16 cellular contexts compared by ENCODE assay signal in the genomic region with DNA sequence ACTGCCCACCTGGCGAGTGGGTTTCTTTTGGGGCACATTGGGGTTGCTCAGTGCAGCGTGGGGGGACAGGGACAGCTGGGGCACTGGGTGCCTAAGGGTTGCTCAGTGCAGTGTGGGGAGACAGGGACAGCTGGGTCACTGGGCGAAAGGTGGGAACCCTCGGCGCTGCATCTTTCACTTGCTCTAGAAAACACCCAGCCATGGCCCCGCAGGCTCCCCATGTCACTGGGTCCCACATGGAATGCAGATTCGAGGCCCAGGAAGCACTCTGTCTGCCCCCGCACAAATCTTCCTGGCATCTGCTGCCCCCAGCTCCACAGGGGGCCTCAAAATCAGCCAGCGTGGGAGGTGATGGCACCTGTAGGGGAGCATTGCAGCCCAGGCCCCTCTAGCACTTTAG.
DNase-seq lines count a peak whose midpoint lies in the region; ATAC-seq and TF ChIP-seq lines count a peak whose summit lies in the region.
"Had no signal": no experiment of that assay in that cellular context is flagged by ENCODE, and none has a peak within 500 bp of the region (broad histone marks: within the 10 kb centered on the region; RNA-seq: fewer than 3 reads in every experiment).

No MANE protein-coding gene starts in this region.

- H4K20me1 ChIP-seq in osteoblast (ENCODE audit: insufficient read depth, low read length) = no peaks in the 10 kb centered on the region

- no peak overlapping the region for H3K4me2 ChIP-seq in osteoblast (ENCODE audit: insufficient read depth, low read length)

- H3K4me1 ChIP-seq in osteoblast (ENCODE audit: insufficient read depth, low read length) = no peaks in the 10 kb centered on the region
- H3K4me1 ChIP-seq in upper lobe of right lung = no peaks in the 10 kb centered on the region

- H3K27me3 ChIP-seq in osteoblast (ENCODE audit: insufficient read depth, low read length) (no peaks in the 10 kb centered on the region), upper lobe of right lung (no peaks in the 10 kb centered on the region)

- no peaks in the 10 kb centered on the region for H3K79me2 ChIP-seq in osteoblast (ENCODE audit: insufficient read depth, low read length)

- peaks cover 5% of the 10 kb centered on the region for H3K9me3 Mint-ChIP-seq in nephron progenitor cell

- peaks cover 5% of the 10 kb centered on the region for H3K9me3 ChIP-seq in osteoblast (ENCODE audit: low read depth, low read length)
- no peaks in the 10 kb centered on the region for H3K9me3 ChIP-seq in upper lobe of right lung

- H2AFZ ChIP-seq in osteoblast (ENCODE audit: low read length) = no peak overlapping the region
- H2AFZ ChIP-seq: GM23248 had no signal

- H3K27ac ChIP-seq in osteoblast (ENCODE audit: low read depth, low read length) (no peak overlapping the region), upper lobe of right lung (no peak overlapping the region)
- H3K27ac ChIP-seq: GM23248 had no signal

- intact Hi-C loops in cardiac septum (cut with DNase I) (no loop called here), Right ventricle myocardium inferior (cut with DNase I) (no loop called here), upper lobe of right lung (cut with DNase I) (no loop called here)

- ATAC-seq in Right ventricle myocardium inferior = no peak
- no peak for ATAC-seq in upper lobe of right lung

- peaks cover 3% of the 10 kb centered on the region for H3K27me3 Mint-ChIP-seq in nephron progenitor cell (ENCODE audit: low read depth, poor library complexity)
- H3K27me3 Mint-ChIP-seq: CD4-positive, alpha-beta memory T cell had no signal

- no peak overlapping the region for H3K27ac Mint-ChIP-seq in nephron progenitor cell
- H3K27ac Mint-ChIP-seq: CD4-positive, alpha-beta memory T cell had no signal

- no peak for TF ChIP-seq CTCF in osteoblast (IDR thresholded peaks at IDR 0.05; ENCODE audit: extremely low read depth, low read depth, low read length)
- TF ChIP-seq CTCF in upper lobe of right lung (IDR thresholded peaks at IDR 0.05) = no peak
- no peak for TF ChIP-seq CTCF in nephron progenitor cell (IDR thresholded peaks at IDR 0.05)

- H3K36me3 ChIP-seq in osteoblast (ENCODE audit: insufficient read depth, low read length) (no peaks in the 10 kb centered on the region), upper lobe of right lung (no peaks in the 10 kb centered on the region)

- no peak overlapping the region for H3K4me3 Mint-ChIP-seq in nephron progenitor cell
- H3K4me3 Mint-ChIP-seq: CD4-positive, alpha-beta memory T cell had no signal

- no peaks in the 10 kb centered on the region for H3K36me3 Mint-ChIP-seq in nephron progenitor cell (ENCODE audit: low read depth)

- DNase-seq in cardiac septum (ENCODE audit: low spot score) (peak; percentile 43), Right ventricle myocardium inferior (ENCODE audit: missing footprints) (no peak), islet precursor cell (peak; percentile 35), osteoblast (ENCODE audit: insufficient read length, low spot score, missing footprints) (peak; percentile 62), upper lobe of right lung (peak; percentile 40), nephron progenitor cell (no peak), NCI-H774 (lab: John Stamatoyannopoulos, UW) (no peak)
- DNase-seq: C1 segment of cervical spinal cord; Calu3; CD4-positive, alpha-beta memory T cell; COR-L47; DMS53; DMS79 treated with DMSO at 0.1 percent for 48 hours; GM23248; H7; HCEC 1CT had no signal

- no peak overlapping the region for H3K4me3 ChIP-seq in osteoblast (ENCODE audit: insufficient read depth, low read length)
- H3K4me3 ChIP-seq in upper lobe of right lung = no peak overlapping the region
- H3K4me3 ChIP-seq: GM23248 had no signal

- H3K4me1 Mint-ChIP-seq in nephron progenitor cell = no peaks in the 10 kb centered on the region

Comparison
In these comparisons a context has a peak if more than half of its experiments do, and no peak if none do; other contexts are left out.
1. DNase-seq: peak in cardiac septum (single experiment), islet precursor cell (single experiment), osteoblast (single experiment) and upper lobe of right lung (single experiment); none in Right ventricle myocardium inferior (single experiment), nephron progenitor cell (single experiment) and NCI-H774 (single experiment).